In the genomic region with DNA sequence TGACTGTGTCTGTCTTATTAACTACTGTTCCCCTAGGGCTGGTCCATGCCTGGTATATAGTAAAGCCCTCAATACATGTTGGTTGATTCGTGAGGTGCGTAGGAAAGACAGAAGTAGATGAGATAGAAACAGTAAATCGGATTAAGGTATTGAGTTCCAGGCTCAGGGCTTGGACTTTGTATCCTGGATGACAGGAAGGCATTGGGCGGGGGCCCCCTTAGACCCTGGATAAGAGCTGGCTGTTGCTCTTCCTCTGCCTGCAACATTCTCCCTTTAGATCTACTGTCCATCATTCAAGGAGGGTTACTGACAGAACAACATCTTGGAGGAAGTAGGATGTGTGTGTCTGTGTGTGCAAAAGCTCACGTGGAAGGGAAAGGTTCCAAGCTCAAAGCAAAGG, we compare ENCODE assay signal across 2 cellular contexts.
TF ChIP-seq lines count a peak whose summit lies in the region.

No MANE protein-coding gene starts in this region.

TF ChIP-seq in WTC11, 78 proteins besides CTCF, POLR2A, EP300 and RAD21:
- no peak for TF ChIP-seq NFYB (CRISPR knock-in tag; conservative IDR thresholded peaks at IDR 0.05; ENCODE audit: low read depth)
- TF ChIP-seq GRHL2 (CRISPR knock-in tag; IDR thresholded peaks at IDR 0.05; ENCODE audit: insufficient replicate concordance, severe bottlenecking) = no peak
- TF ChIP-seq EMX1 (CRISPR knock-in tag; IDR thresholded peaks at IDR 0.05) = no peak
- TF ChIP-seq NR2C2 (CRISPR knock-in tag; IDR thresholded peaks at IDR 0.05) = no peak
- no peak for TF ChIP-seq RELA (CRISPR knock-in tag; IDR thresholded peaks at IDR 0.05; ENCODE audit: borderline replicate concordance)
- no peak for TF ChIP-seq ETV6 (CRISPR knock-in tag; IDR thresholded peaks at IDR 0.05)
- TF ChIP-seq NFATC4 (CRISPR knock-in tag; IDR thresholded peaks at IDR 0.05) = no peak
- no peak for TF ChIP-seq GTF2I (CRISPR knock-in tag; conservative IDR thresholded peaks at IDR 0.05)
- TF ChIP-seq FOXK1 (CRISPR knock-in tag; IDR thresholded peaks at IDR 0.05) = no peak
- no peak for TF ChIP-seq JAZF1 (CRISPR knock-in tag; IDR thresholded peaks at IDR 0.05)

TF ChIP-seq in SK-N-SH, 30 proteins besides CTCF, POLR2A, EP300 and RAD21:
- TF ChIP-seq ZBTB33 (IDR thresholded peaks at IDR 0.05; ENCODE audit: borderline replicate concordance, low read depth) = no peak
- no peak for TF ChIP-seq FOXJ3 (CRISPR knock-in tag; IDR thresholded peaks at IDR 0.05)
- no peak for TF ChIP-seq YY1 (IDR thresholded peaks at IDR 0.05; ENCODE audit: low read depth)
- TF ChIP-seq RXRA (IDR thresholded peaks at IDR 0.05; ENCODE audit: borderline replicate concordance, low read depth) = no peak
- TF ChIP-seq ELF1 (IDR thresholded peaks at IDR 0.05) = no peak
- TF ChIP-seq GABPA (IDR thresholded peaks at IDR 0.05; ENCODE audit: low read depth) = no peak
- TF ChIP-seq, protein P1, sequence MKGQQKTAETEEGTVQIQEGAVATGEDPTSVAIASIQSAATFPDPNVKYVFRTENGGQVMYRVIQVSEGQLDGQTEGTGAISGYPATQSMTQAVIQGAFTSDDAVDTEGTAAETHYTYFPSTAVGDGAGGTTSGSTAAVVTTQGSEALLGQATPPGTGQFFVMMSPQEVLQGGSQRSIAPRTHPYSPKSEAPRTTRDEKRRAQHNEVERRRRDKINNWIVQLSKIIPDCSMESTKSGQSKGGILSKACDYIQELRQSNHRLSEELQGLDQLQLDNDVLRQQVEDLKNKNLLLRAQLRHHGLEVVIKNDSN (IDR thresholded peaks at IDR 0.05; ENCODE audit: borderline replicate concordance, low read depth) = no peak
